ENCODE assay signal across 25 cellular contexts in the genomic region with DNA sequence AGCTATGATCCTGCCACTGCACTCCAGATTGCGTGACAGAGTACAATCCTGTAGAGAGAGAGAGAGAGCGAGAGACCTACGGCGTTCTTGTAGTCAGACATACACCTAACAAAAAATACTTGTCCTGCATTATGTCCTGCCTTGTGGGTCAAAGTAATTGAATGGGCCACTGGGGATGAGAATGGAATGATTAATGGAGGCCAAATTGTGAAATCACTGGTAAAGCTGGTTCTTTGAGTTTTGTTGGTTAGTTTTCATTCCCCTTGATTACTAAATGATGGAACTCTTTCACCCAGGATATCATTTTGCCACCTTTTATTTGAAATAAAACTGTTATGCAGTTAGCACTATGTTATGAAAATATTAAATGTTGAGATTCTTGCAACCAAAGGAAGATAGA.
"Had no signal": no experiment of that assay in that cellular context is flagged by ENCODE, and none has a peak within 500 bp of the region (broad histone marks: within the 10 kb centered on the region; RNA-seq: fewer than 3 reads in every experiment).

No MANE protein-coding gene starts in this region.

- FAIRE-seq: pancreas, small intestine, urothelium cell line had no signal

- H3K27me3 ChIP-seq: pancreas, right lobe of liver, sigmoid colon, stomach, thyroid gland, tibial nerve, upper lobe of left lung, vagina had no signal

- H3K36me3 ChIP-seq: neutrophil, pancreas, right lobe of liver, sigmoid colon, stomach, thoracic aorta, thyroid gland, tibial nerve, upper lobe of left lung, vagina had no signal

- ATAC-seq: naive thymus-derived CD8-positive, alpha-beta T cell; natural killer cell treated with Interleukin-12 subunit alpha and Interleukin-12 subunit beta and Interleukin-15 and Interleukin-18, amount 100 ng/mL, for 72 hours; pancreas; psoas muscle; right cardiac atrium; right lobe of liver; stimulated activated effector memory CD8-positive, alpha-beta T cell treated with anti-CD3 and anti-CD28 coated beads, Interleukin-12 subunit alpha, Interleukin-12 subunit beta, amount 100 ng/mL, for 72 hours; stimulated activated naive B cell treated with anti-CD40 and anti-IgM and Interleukin-4, amounts not matched to agents 10 μg/mL and 1 μg/mL and 100 μg/mL, for 72 hours had no signal

- H3K27ac ChIP-seq: neutrophil, pancreas, psoas muscle, right lobe of liver, sigmoid colon, stomach, thoracic aorta, thyroid gland, upper lobe of left lung, vagina had no signal

- H3K4me3 ChIP-seq: pancreas, psoas muscle, right lobe of liver, sigmoid colon, stomach, thoracic aorta, thyroid gland, tibial nerve, upper lobe of left lung, vagina had no signal

- H3K4me1 ChIP-seq: sigmoid colon, stomach, thyroid gland, upper lobe of left lung, vagina had no signal

- DNase-seq: naive thymus-derived CD8-positive, alpha-beta T cell; nephron progenitor cell; nucleus accumbens; pancreas; psoas muscle; right cardiac atrium; right lobe of liver; sigmoid colon; small intestine; stimulated activated CD4-positive, alpha-beta T cell treated with anti-CD3 and anti-CD28 coated beads, Interleukin-15, amount 100 ng/mL, for 24 hours; stimulated activated CD4-positive, alpha-beta T cell treated with anti-CD3 and anti-CD28 coated beads, Interleukin-2, amount 100 ng/mL, for 24 hours; stimulated activated CD4-positive, alpha-beta T cell treated with anti-CD3 and anti-CD28 coated beads, Interleukin-2, amount 100 ng/mL, for 48 hours; stimulated activated CD4-positive, alpha-beta T cell treated with anti-CD3 and anti-CD28 coated beads, Interleukin-4, amount 100 ng/mL, for 24 hours; stimulated activated naive B cell treated with anti-CD40 and anti-IgM and Interleukin-4, amounts not matched to agents 10 μg/mL and 1 μg/mL and 100 μg/mL, for 72 hours; stimulated activated naive CD4-positive, alpha-beta T cell treated with Interleukin-2 at 50 U/mL for 16 hours; stomach; thyroid gland; upper lobe of left lung had no signal

- H3K9me3 ChIP-seq: neutrophil, pancreas, psoas muscle, right lobe of liver, sigmoid colon, stomach, thoracic aorta, thyroid gland, tibial nerve, upper lobe of left lung, vagina had no signal
